Comparison of ENCODE assay signal across 29 cellular contexts in the genomic region with DNA sequence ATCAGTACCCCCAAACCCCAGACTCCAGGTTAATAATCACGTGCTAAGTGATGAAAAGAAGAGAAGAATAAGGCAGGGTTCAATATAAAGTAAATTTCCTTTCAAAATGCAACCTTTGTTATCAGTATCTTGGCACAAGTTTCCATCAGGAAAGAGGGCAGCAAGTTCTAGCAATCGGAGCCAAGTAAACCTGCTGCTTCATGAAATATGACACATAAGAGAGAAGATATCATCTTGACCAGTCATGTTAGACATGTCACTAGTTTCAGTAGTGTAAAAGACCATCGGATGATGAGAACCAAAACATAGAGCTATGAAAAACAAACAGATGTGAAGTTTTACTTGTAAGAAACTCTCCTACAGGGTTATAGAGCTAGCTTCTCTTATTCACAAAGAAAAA.
"Had no signal": no experiment of that assay in that cellular context is flagged by ENCODE, and none has a peak within 500 bp of the region (broad histone marks: within the 10 kb centered on the region; RNA-seq: fewer than 3 reads in every experiment).

No MANE protein-coding gene starts in this region.

- H3K4me3 ChIP-seq: coronary artery, heart left ventricle, left ventricle myocardium inferior, lung, right lobe of liver, thoracic aorta had no signal

- H3K27ac ChIP-seq: coronary artery, heart left ventricle, left ventricle myocardium inferior, neutrophil, right lobe of liver, thoracic aorta, WERI-Rb-1 had no signal

- H3K4me2 ChIP-seq: SK-N-SH had no signal

- H3K4me1 ChIP-seq: heart left ventricle, right lobe of liver had no signal

- H3K9me3 Mint-ChIP-seq: type B pancreatic cell had no signal

- H3K27me3 ChIP-seq: heart left ventricle, neutrophil, right lobe of liver had no signal

- FAIRE-seq: TTC549 had no signal

- H3K9me3 ChIP-seq: neutrophil had no signal

- H3K9ac ChIP-seq: SK-N-SH had no signal

- H3K4me1 Mint-ChIP-seq: activated CD4-positive, alpha-beta T cell treated with anti-CD3 and anti-CD28 coated beads, Interleukin-2, amount 10 ng/mL, durations not matched to agents 7 days and 5 days; activated CD8-positive, alpha-beta memory T cell treated with anti-CD3 and anti-CD28 coated beads, Interleukin-2, amount 10 ng/mL, durations not matched to agents 7 days and 5 days; mesothelial cell of epicardium; naive B cell; nephron progenitor cell had no signal

- H3K36me3 ChIP-seq: neutrophil, WERI-Rb-1 had no signal

- H3K27ac Mint-ChIP-seq: activated CD4-positive, alpha-beta T cell treated with anti-CD3 and anti-CD28 coated beads, Interleukin-2, amount 10 ng/mL, durations not matched to agents 7 days and 5 days; activated CD8-positive, alpha-beta memory T cell treated with anti-CD3 and anti-CD28 coated beads, Interleukin-2, amount 10 ng/mL, durations not matched to agents 7 days and 5 days; activated CD8-positive, alpha-beta T cell treated with anti-CD3 and anti-CD28 coated beads, Interleukin-2, amount 10 ng/mL, durations not matched to agents 7 days and 5 days; activated naive CD4-positive, alpha-beta T cell treated with anti-CD3 and anti-CD28 coated beads, Interleukin-2, amount 50 U/mL, for 72 hours; activated T-cell treated with anti-CD3 and anti-CD28 coated beads, Interleukin-2, amount 50 U/mL, for 72 hours; mesothelial cell of epicardium; naive B cell; nephron progenitor cell; T-helper 1 cell treated with Interleukin-12 subunit alpha and Interleukin-12 subunit beta and Interleukin-4 antibody, amounts not matched to agents 30 μg/mL and 1 μg/mL, for 36 hours; type B pancreatic cell had no signal

- H3K4me3 Mint-ChIP-seq: activated CD4-positive, alpha-beta T cell treated with anti-CD3 and anti-CD28 coated beads, Interleukin-2, amount 10 ng/mL, durations not matched to agents 7 days and 5 days; activated CD8-positive, alpha-beta memory T cell treated with anti-CD3 and anti-CD28 coated beads, Interleukin-2, amount 10 ng/mL, durations not matched to agents 7 days and 5 days; activated CD8-positive, alpha-beta T cell treated with anti-CD3 and anti-CD28 coated beads, Interleukin-2, amount 10 ng/mL, durations not matched to agents 7 days and 5 days; activated T-cell treated with anti-CD3 and anti-CD28 coated beads, Interleukin-2, amount 50 U/mL, for 72 hours; mesothelial cell of epicardium; naive B cell; nephron progenitor cell; T-helper 1 cell treated with Interleukin-12 subunit alpha and Interleukin-12 subunit beta and Interleukin-4 antibody, amounts not matched to agents 30 μg/mL and 1 μg/mL, for 36 hours; type B pancreatic cell had no signal

- H3K36me3 Mint-ChIP-seq: activated CD8-positive, alpha-beta memory T cell treated with anti-CD3 and anti-CD28 coated beads, Interleukin-2, amount 10 ng/mL, durations not matched to agents 7 days and 5 days had no signal

- H3K27me3 Mint-ChIP-seq: activated CD4-positive, alpha-beta T cell treated with anti-CD3 and anti-CD28 coated beads, Interleukin-2, amount 10 ng/mL, durations not matched to agents 7 days and 5 days; activated CD8-positive, alpha-beta memory T cell treated with anti-CD3 and anti-CD28 coated beads, Interleukin-2, amount 10 ng/mL, durations not matched to agents 7 days and 5 days; naive B cell; type B pancreatic cell had no signal

- DNase-seq: activated CD4-positive, alpha-beta T cell treated with anti-CD3 and anti-CD28 coated beads for 1 hour; activated CD4-positive, alpha-beta T cell treated with anti-CD3 and anti-CD28 coated beads, Interleukin-2, amount 10 ng/mL, durations not matched to agents 7 days and 5 days; activated CD8-positive, alpha-beta memory T cell treated with anti-CD3 and anti-CD28 coated beads, Interleukin-2, amount 10 ng/mL, durations not matched to agents 7 days and 5 days; activated CD8-positive, alpha-beta T cell treated with anti-CD3 and anti-CD28 coated beads, Interleukin-2, amount 10 ng/mL, durations not matched to agents 7 days and 5 days; activated naive CD4-positive, alpha-beta T cell; activated T-cell treated with anti-CD3 and anti-CD28 coated beads, Interleukin-2, amount 50 U/mL, for 72 hours; anterior cingulate cortex; foreskin fibroblast; heart left ventricle; hypothalamus; left ventricle myocardium inferior; naive B cell; nephron progenitor cell; right lobe of liver; SK-N-SH; stimulated activated CD4-positive, alpha-beta T cell treated with anti-CD3 and anti-CD28 coated beads, Interleukin-2, amount 100 ng/mL, for 48 hours; stimulated activated naive CD4-positive, alpha-beta T cell treated with Interleukin-2 at 50 U/mL for 16 hours; SW 1271; T-helper 9 cell; WERI-Rb-1 had no signal
